ENCODE assay signal across 26 cellular contexts in genomic region chr2:4862031-4862430, GRCh38.
"Had no signal": no experiment of that assay in that cellular context is flagged by ENCODE, and none has a peak within 500 bp of the region (broad histone marks: within the 10 kb centered on the region; RNA-seq: fewer than 3 reads in every experiment).

No MANE protein-coding gene starts in this region.

- H3K27ac ChIP-seq: ascending aorta, PC-9, SJCRH30, SK-N-MC had no signal

- H3K4me1 ChIP-seq: ascending aorta, SJCRH30 had no signal

- DNase-seq: activated CD4-positive, alpha-beta T cell treated with anti-CD3 and anti-CD28 coated beads, Interleukin-2, amount 10 ng/mL, durations not matched to agents 24 days and 14 days; activated CD4-positive, alpha-beta T cell treated with anti-CD3 and anti-CD28 coated beads, Interleukin-2, amount 50 U/mL, for 4 hours; activated CD8-positive, alpha-beta T cell treated with anti-CD3 and anti-CD28 coated beads, Interleukin-2, amount 10 ng/mL, durations not matched to agents 7 days and 5 days; activated gamma-delta T cell; activated naive CD4-positive, alpha-beta T cell treated with Interleukin-2 at 50 U/mL for 16 hours; activated naive CD8-positive, alpha-beta T cell treated with anti-CD3 and anti-CD28 coated beads, Interleukin-2, amount 10 ng/mL, durations not matched to agents 7 days and 5 days; activated T-cell treated with anti-CD3 and anti-CD28 coated beads, Interleukin-2, amount 50 U/mL, for 24 hours; Karpas-422; KBM-7; MG63; NCI-H1048; NCI-H1105 treated with DMSO at 0.1 percent for 48 hours; NCI-H1436 treated with DMSO at 0.1 percent for 48 hours; NCI-H1694 treated with DMSO at 0.1 percent for 48 hours; NCI-H2029; NCI-H345; NCI-H524 treated with DMSO at 0.1 percent for 48 hours; NCI-H748 treated with DMSO at 0.1 percent for 48 hours; NK-92 treated with Interleukin-12 subunit alpha and Interleukin-12 subunit beta, amount 100 ng/mL, for 24 hours; PC-9; SHP77; SJCRH30 had no signal

- FAIRE-seq: RCC 7860, TTC549 had no signal

- ATAC-seq: activated CD8-positive, alpha-beta T cell treated with anti-CD3 and anti-CD28 coated beads, Interleukin-2, amount 10 ng/mL, durations not matched to agents 7 days and 5 days had no signal

- H3K9me3 ChIP-seq: ascending aorta, MG63 had no signal

- H3K36me3 ChIP-seq: ascending aorta, MG63, SJCRH30 had no signal

- H3K27me3 ChIP-seq: ascending aorta, MG63 had no signal

- H3K4me2 ChIP-seq: PC-9 had no signal

- H2AFZ ChIP-seq: PC-9 had no signal

- H3K4me3 ChIP-seq: ascending aorta, MG63, PC-9, SJCRH30, SK-N-MC had no signal
